In the genomic region with DNA sequence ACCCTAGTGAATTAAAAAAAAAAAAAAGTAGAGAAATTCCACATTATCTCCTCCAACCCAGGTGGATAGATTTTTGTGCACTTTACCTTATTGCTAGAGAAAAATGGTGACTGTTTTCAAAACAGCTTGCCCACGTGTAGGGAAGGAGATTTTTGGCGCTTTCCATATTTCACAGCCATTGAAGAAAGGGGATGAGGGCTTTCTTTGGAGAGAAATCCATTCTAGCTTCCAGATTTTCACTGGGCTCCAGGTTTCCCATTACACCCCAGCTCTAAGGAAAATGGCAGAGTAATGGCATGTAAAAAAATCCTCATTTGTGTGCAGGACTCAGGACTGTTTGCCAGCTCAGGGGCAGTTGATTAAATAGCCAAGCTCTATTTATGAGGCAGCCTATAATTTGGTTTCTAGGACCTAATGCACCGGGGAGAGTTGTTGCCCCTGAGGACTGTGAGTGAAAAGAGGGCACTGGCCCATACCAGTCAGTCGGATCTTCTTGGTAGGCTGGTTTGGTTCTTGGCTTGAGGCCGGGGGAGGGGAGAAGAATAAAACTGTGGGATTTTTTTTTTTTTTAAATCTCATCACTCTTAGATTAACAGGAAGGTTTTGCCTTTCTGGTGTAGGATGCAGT, we compare ENCODE assay signal across 8 cellular contexts. TPM values are rescaled to one million over a fixed set of nuclear protein-coding genes. Genes with fewer than 3 reads are reported as not detected.
A peak's percentile ranks its signal among the peaks of the same experiment; 100 is the strongest.
DNase-seq lines count a peak whose midpoint lies in the region; ATAC-seq and TF ChIP-seq lines count a peak whose summit lies in the region.

No MANE protein-coding gene starts in this region.

- peak; percentile 62 for DNase-seq in NCI-H82 (lab: John Stamatoyannopoulos, UW)
- no peak for DNase-seq in NCI-H82 treated with DMSO at 0.1 percent for 48 hours (lab: John Stamatoyannopoulos, UW; ENCODE audit: unreplicated experiment)
- DNase-seq in activated CD4-positive, alpha-beta memory T cell treated with anti-CD3 and anti-CD28 coated beads, Interleukin-2, amount 10 ng/mL, durations not matched to agents 7 days and 5 days: no peak
- DNase-seq in substantia nigra (lab: John Stamatoyannopoulos, UW): peak in 1 of 49 donors; percentile 28
- DNase-seq in LoVo (ENCODE audit: low spot score): no peak
- no peak for DNase-seq in stimulated activated CD4-positive, alpha-beta T cell treated with anti-CD3 and anti-CD28 coated beads, Interleukin-12 subunit alpha, Interleukin-12 subunit beta, amount 100 ng/mL, for 4 hours

- H3K9me3 Mint-ChIP-seq in activated CD4-positive, alpha-beta memory T cell treated with anti-CD3 and anti-CD28 coated beads, Interleukin-2, amount 10 ng/mL, durations not matched to agents 7 days and 5 days: no peaks in the 10 kb centered on the region

- H3K4me1 ChIP-seq in iPS-18a (ENCODE audit: control insufficient read depth, low read depth, low read length): peaks cover 30% of the 10 kb centered on the region

- H3K27me3 ChIP-seq in iPS-18a (ENCODE audit: control insufficient read depth, insufficient read depth, low read length): peaks cover 11% of the 10 kb centered on the region

- no peaks in the 10 kb centered on the region for H3K27me3 Mint-ChIP-seq in activated CD4-positive, alpha-beta memory T cell treated with anti-CD3 and anti-CD28 coated beads, Interleukin-2, amount 10 ng/mL, durations not matched to agents 7 days and 5 days

- POLR2A ChIA-PET in activated CD4-positive, alpha-beta memory T cell treated with anti-CD3 and anti-CD28 coated beads, Interleukin-2, amount 10 ng/mL, durations not matched to agents 7 days and 5 days (lab: Charles Lee): interaction anchor here (0.6 to 16.4 kb wide), 33 partner anchors 9 to 228 kb away, joined by 3 to 516 read pairs (median 5); a partner anchor contains a TSS

- H3K36me3 Mint-ChIP-seq in activated CD4-positive, alpha-beta memory T cell treated with anti-CD3 and anti-CD28 coated beads, Interleukin-2, amount 10 ng/mL, durations not matched to agents 7 days and 5 days (ENCODE audit: low read depth): no peaks in the 10 kb centered on the region

- TF ChIP-seq POLR2A in GM18505 (IDR thresholded peaks at IDR 0.05; ENCODE audit: borderline replicate concordance, extremely low read depth, insufficient read depth, insufficient read length): no peak

- peak overlapping the region; percentile 8 for H3K27ac ChIP-seq in iPS-18a (ENCODE audit: low read length)
- H3K27ac ChIP-seq in substantia nigra (ENCODE audit: low read depth, low read length, poor library complexity, severe bottlenecking): peak overlapping the region; percentile 96

- H3K9me3 ChIP-seq in iPS-18a (ENCODE audit: control insufficient read depth, low read depth, low read length): no peaks in the 10 kb centered on the region

- peak overlapping the region; percentile 85 for H3K4me3 Mint-ChIP-seq in activated CD4-positive, alpha-beta memory T cell treated with anti-CD3 and anti-CD28 coated beads, Interleukin-2, amount 10 ng/mL, durations not matched to agents 7 days and 5 days

- H3K9ac ChIP-seq in iPS-18a (ENCODE audit: low read length): peak overlapping the region; percentile 81

- peak overlapping the region; percentile 94 for H3K27ac Mint-ChIP-seq in activated CD4-positive, alpha-beta memory T cell treated with anti-CD3 and anti-CD28 coated beads, Interleukin-2, amount 10 ng/mL, durations not matched to agents 7 days and 5 days

- peak overlapping the region; percentile 80 for H3K4me3 ChIP-seq in iPS-18a (ENCODE audit: low read length)

- CTCF ChIA-PET in activated CD4-positive, alpha-beta memory T cell treated with anti-CD3 and anti-CD28 coated beads, Interleukin-2, amount 10 ng/mL, durations not matched to agents 7 days and 5 days (lab: Charles Lee): interaction anchor here (0.7 to 4.9 kb wide), 9 partner anchors 8 to 261 kb away, joined by 3 to 82 read pairs (median 4); a partner anchor contains a TSS

- no peaks in the 10 kb centered on the region for H3K36me3 ChIP-seq in iPS-18a (ENCODE audit: control insufficient read depth, low read depth, low read length)

- H3K4me1 Mint-ChIP-seq in activated CD4-positive, alpha-beta memory T cell treated with anti-CD3 and anti-CD28 coated beads, Interleukin-2, amount 10 ng/mL, durations not matched to agents 7 days and 5 days: peaks cover 33% of the 10 kb centered on the region

- no peak for ATAC-seq in GM18505 (IDR thresholded peaks at IDR 0.05; ENCODE audit: unreplicated experiment)

RNA-seq across cellular contexts. Expression of a gene that starts 2.1 kb away (rescaled TPM):
- total RNA-seq in activated CD4-positive, alpha-beta memory T cell treated with anti-CD3 and anti-CD28 coated beads, Interleukin-2, amount 10 ng/mL, durations not matched to agents 7 days and 5 days: 10 to 100 TPM; 88.9 to 90.0 TPM
